In genomic region chr6:107330190-107330589, GRCh38 we compare ENCODE assay signal across 10 cellular contexts.
A peak's percentile ranks its signal among the peaks of the same experiment; 100 is the strongest.
DNase-seq lines count a peak whose midpoint lies in the region; ATAC-seq and TF ChIP-seq lines count a peak whose summit lies in the region.
"Had no signal": no experiment of that assay in that cellular context is flagged by ENCODE, and none has a peak within 500 bp of the region (broad histone marks: within the 10 kb centered on the region; RNA-seq: fewer than 3 reads in every experiment).

No MANE protein-coding gene starts in this region.

- in situ Hi-C loops in T47D (cut with HindIII; ENCODE audit: low pct_unique_long_range_greater_than_20kb, low sequenced_read_pairs) (no loop called here), mammary epithelial cell (cut with MboI; ENCODE audit: low sequenced_read_pairs in 2 of 2) (no loop called here)

- H3K27me3 Mint-ChIP-seq in activated CD4-positive, alpha-beta T cell treated with anti-CD3 and anti-CD28 coated beads, Interleukin-2, amount 10 ng/mL, durations not matched to agents 7 days and 5 days: no peaks in the 10 kb centered on the region

- H4K20me1 ChIP-seq in mammary epithelial cell (ENCODE audit: insufficient read depth, low read length): no peaks in the 10 kb centered on the region

- H2AFZ ChIP-seq in mammary epithelial cell (ENCODE audit: low read depth, low read length): no peak overlapping the region

- 100% methylated on average over 4 of the region's 4 CpGs for WGBS in mammary epithelial cell (ENCODE audit: low coverage, missing lambda C conversion rate)
- no CpG with 5 or more reads among the region's 4 CpGs for WGBS in mesendoderm (ENCODE audit: extremely low coverage, insufficient coverage, low lambda C conversion rate)

- H4K5ac ChIP-seq in mesendoderm (ENCODE audit: low read length): no peak overlapping the region

- H3K18ac ChIP-seq in mesendoderm (ENCODE audit: low read length): no peak overlapping the region

- H3K4me2 ChIP-seq in mammary epithelial cell (ENCODE audit: insufficient read depth, low read depth, low read length) (no peak overlapping the region), mesendoderm (ENCODE audit: low read length) (no peak overlapping the region)

- H3K9me3 ChIP-seq in mammary epithelial cell (replicated peaks; ENCODE audit: insufficient read depth, low read length) (no peaks in the 10 kb centered on the region), WERI-Rb-1 (ENCODE audit: severe bottlenecking) (no peaks in the 10 kb centered on the region)
- no peaks in the 10 kb centered on the region for H3K9me3 ChIP-seq in effector memory CD4-positive, alpha-beta T cell (ENCODE audit: control insufficient read depth, low read length)
- H3K9me3 ChIP-seq: neutrophil had no signal

- H2BK5ac ChIP-seq in mesendoderm (ENCODE audit: low read length): no peak overlapping the region

- H3K4me1 Mint-ChIP-seq in activated CD4-positive, alpha-beta T cell treated with anti-CD3 and anti-CD28 coated beads, Interleukin-2, amount 10 ng/mL, durations not matched to agents 7 days and 5 days: peaks cover 14% of the 10 kb centered on the region

- no peak overlapping the region for H3K4ac ChIP-seq in mesendoderm (ENCODE audit: low read depth, low read length)

- H3K56ac ChIP-seq in mesendoderm (ENCODE audit: low read length): no peak overlapping the region

- H3K36me3 ChIP-seq in mammary epithelial cell (ENCODE audit: insufficient read depth, low read length) (no peaks in the 10 kb centered on the region), mesendoderm (ENCODE audit: control insufficient read depth, insufficient read depth, low read length) (no peaks in the 10 kb centered on the region), WERI-Rb-1 (no peaks in the 10 kb centered on the region)
- no peaks in the 10 kb centered on the region for H3K36me3 ChIP-seq in effector memory CD4-positive, alpha-beta T cell (ENCODE audit: control insufficient read depth, insufficient read depth, low read length)
- H3K36me3 ChIP-seq: neutrophil had no signal

- H3K9me3 Mint-ChIP-seq in activated CD4-positive, alpha-beta T cell treated with anti-CD3 and anti-CD28 coated beads, Interleukin-2, amount 10 ng/mL, durations not matched to agents 7 days and 5 days: no peaks in the 10 kb centered on the region

- H3K23ac ChIP-seq in mesendoderm (ENCODE audit: low read length): no peak overlapping the region

- H3K9ac ChIP-seq in mammary epithelial cell (ENCODE audit: insufficient read depth, low read length): no peak overlapping the region
- no peak overlapping the region for H3K9ac ChIP-seq in mesendoderm (ENCODE audit: low read length)

- no peak overlapping the region for H2BK120ac ChIP-seq in mesendoderm (ENCODE audit: low read depth, low read length)

- peak; percentile 85 for ATAC-seq in HG03060 (IDR thresholded peaks at IDR 0.05; ENCODE audit: low read depth, unreplicated experiment)

- DNase-seq in T47D (ENCODE audit: low read depth in 1 of 2, low spot score in 1 of 2) (peak; percentile 21 to 79), mammary epithelial cell (no peak), ureter (ENCODE audit: low spot score) (peak; percentile 43), mesendoderm (no peak), WERI-Rb-1 (no peak)
- DNase-seq in activated CD4-positive, alpha-beta T cell treated with anti-CD3 and anti-CD28 coated beads, Interleukin-2, amount 10 ng/mL, durations not matched to agents 7 days and 5 days: peak; percentile 45
- DNase-seq in effector memory CD4-positive, alpha-beta T cell: no peak

- no peak overlapping the region for H4K8ac ChIP-seq in mesendoderm (ENCODE audit: low read depth, low read length)

- H3K27ac ChIP-seq in mammary epithelial cell (ENCODE audit: insufficient read depth, low read depth, low read length) (no peak overlapping the region), mesendoderm (ENCODE audit: low read depth, low read length) (no peak overlapping the region), WERI-Rb-1 (no peak overlapping the region)
- H3K27ac ChIP-seq in effector memory CD4-positive, alpha-beta T cell (ENCODE audit: insufficient read depth, low read length, poor library complexity, severe bottlenecking): no peak overlapping the region
- H3K27ac ChIP-seq: C4-2B, neutrophil had no signal

- H2AK5ac ChIP-seq in mesendoderm (ENCODE audit: low read length): no peak overlapping the region

- no peak overlapping the region for H3K4me3 Mint-ChIP-seq in activated CD4-positive, alpha-beta T cell treated with anti-CD3 and anti-CD28 coated beads, Interleukin-2, amount 10 ng/mL, durations not matched to agents 7 days and 5 days

- H3K4me3 ChIP-seq in mammary epithelial cell (replicated peaks in 1 of 3; ENCODE audit: insufficient read depth in 1 of 3, low read depth in 2 of 3, low read length in 3 of 3) (no peak overlapping the region), mesendoderm (ENCODE audit: low read length) (no peak overlapping the region), WERI-Rb-1 (ENCODE audit: low read depth, low read length) (no peak overlapping the region)
- H3K4me3 ChIP-seq in effector memory CD4-positive, alpha-beta T cell (ENCODE audit: insufficient read depth, low read depth, low read length, poor library complexity, severe bottlenecking): no peak overlapping the region

- H3K79me2 ChIP-seq in mammary epithelial cell (ENCODE audit: insufficient read depth, low read length): no peaks in the 10 kb centered on the region
- H3K79me2 ChIP-seq in mesendoderm (ENCODE audit: control insufficient read depth, insufficient read depth, low read length): no peaks in the 10 kb centered on the region

- POLR2A ChIA-PET in activated CD4-positive, alpha-beta T cell treated with anti-CD3 and anti-CD28 coated beads, Interleukin-2, amount 10 ng/mL, durations not matched to agents 7 days and 5 days (lab: Charles Lee): no interaction called here

- H3K4me1 ChIP-seq in mammary epithelial cell (ENCODE audit: insufficient read depth, low read length) (no peaks in the 10 kb centered on the region), mesendoderm (ENCODE audit: control insufficient read depth, low read depth, low read length) (no peaks in the 10 kb centered on the region)
- H3K4me1 ChIP-seq in effector memory CD4-positive, alpha-beta T cell (ENCODE audit: control insufficient read depth, insufficient read depth, low read length, poor library complexity, severe bottlenecking): no peaks in the 10 kb centered on the region

- H3K36me3 Mint-ChIP-seq in activated CD4-positive, alpha-beta T cell treated with anti-CD3 and anti-CD28 coated beads, Interleukin-2, amount 10 ng/mL, durations not matched to agents 7 days and 5 days (ENCODE audit: low read depth): peaks cover 11% of the 10 kb centered on the region

- peak overlapping the region; percentile 52 for H3K27ac Mint-ChIP-seq in activated CD4-positive, alpha-beta T cell treated with anti-CD3 and anti-CD28 coated beads, Interleukin-2, amount 10 ng/mL, durations not matched to agents 7 days and 5 days

- TF ChIP-seq CTCF in mammary epithelial cell (conservative IDR thresholded peaks at IDR 0.05 in 1 of 2, IDR thresholded peaks at IDR 0.05 in 1 of 2; ENCODE audit: extremely low read depth in 1 of 2, insufficient read depth in 1 of 2, low read depth in 1 of 2, low read length in 2 of 2): no peak
- no peak for TF ChIP-seq CTCF in WERI-Rb-1 (IDR thresholded peaks at IDR 0.05; ENCODE audit: low read depth, low read length)

- BruUV-seq in mammary epithelial cell (replicated peaks; lab: Mats Ljungman, UMichigan): no TSS peak

- no peak overlapping the region for H2BK15ac ChIP-seq in mesendoderm (replicated peaks; ENCODE audit: low read depth)

- CTCF ChIA-PET in mammary epithelial cell (lab: Charles Lee; ENCODE audit: low non-redundant PET): no interaction called here
- CTCF ChIA-PET in activated CD4-positive, alpha-beta T cell treated with anti-CD3 and anti-CD28 coated beads, Interleukin-2, amount 10 ng/mL, durations not matched to agents 7 days and 5 days (lab: Charles Lee): interaction anchor here (1.0 to 1.8 kb wide), 2 partner anchors 10 to 13 kb away, joined by 3 to 4 read pairs; no protein-coding TSS in a partner anchor

- H3K27me3 ChIP-seq in mammary epithelial cell (ENCODE audit: insufficient read depth, low read length) (no peaks in the 10 kb centered on the region), mesendoderm (ENCODE audit: insufficient read depth, low read length, poor library complexity) (no peaks in the 10 kb centered on the region), WERI-Rb-1 (ENCODE audit: insufficient read depth, low read depth, severe bottlenecking) (no peaks in the 10 kb centered on the region)
- no peaks in the 10 kb centered on the region for H3K27me3 ChIP-seq in effector memory CD4-positive, alpha-beta T cell (replicated peaks; ENCODE audit: control insufficient read depth, insufficient read depth, low read length, poor library complexity, severe bottlenecking)
- H3K27me3 ChIP-seq: neutrophil had no signal

- dilution Hi-C loops in mammary epithelial cell (cut with HindIII; ENCODE audit: low sequenced_read_pairs): no loop called here

- intact Hi-C loops in mammary epithelial cell (cut with micrococcal nuclease): no loop called here

- no peaks in the 10 kb centered on the region for H3K79me1 ChIP-seq in mesendoderm (ENCODE audit: low read length)

Comparison
In these comparisons a context has a peak if more than half of its experiments do, and no peak if none do; other contexts are left out.
1. DNase-seq: peak in T47D (2 of 2), activated CD4-positive, alpha-beta T cell treated with anti-CD3 and anti-CD28 coated beads, Interleukin-2, amount 10 ng/mL, durations not matched to agents 7 days and 5 days (single experiment) and ureter (single experiment); none in mammary epithelial cell (single experiment), mesendoderm (single experiment), effector memory CD4-positive, alpha-beta T cell (0 of 3) and WERI-Rb-1 (single experiment).